In the genomic region with DNA sequence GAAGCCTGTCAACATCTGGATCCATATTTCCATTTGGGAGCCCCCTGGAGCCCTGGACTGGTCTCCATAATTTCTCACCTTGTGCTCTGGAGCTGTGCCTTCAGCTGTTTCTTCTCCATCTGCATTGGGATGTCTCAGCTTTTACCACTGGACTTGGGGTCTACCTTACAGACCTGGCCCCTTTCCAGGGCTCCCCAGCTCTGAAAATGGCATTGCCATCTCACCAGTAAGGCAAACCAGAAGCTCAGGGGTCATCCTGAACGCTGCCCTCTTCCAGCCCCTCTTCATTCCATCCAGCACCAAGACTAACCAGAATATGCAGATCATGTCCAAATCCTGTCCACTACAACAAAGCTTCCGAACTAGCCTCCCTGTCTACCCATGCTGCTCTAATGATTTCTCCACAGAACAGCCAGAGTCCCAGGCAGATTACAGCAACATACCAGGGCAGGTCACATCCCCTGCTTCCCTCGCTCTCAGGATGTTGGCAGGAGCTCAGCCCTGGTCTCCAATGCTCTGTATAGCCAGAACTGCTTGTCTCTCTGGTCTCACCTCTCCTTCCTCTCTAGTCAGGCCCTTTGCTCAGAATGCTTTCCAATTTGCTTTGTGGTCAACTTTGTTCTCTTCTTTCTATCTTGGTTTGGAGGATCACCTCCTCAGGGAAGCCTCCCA, we compare ENCODE assay signal across 23 cellular contexts.
"Had no signal": no experiment of that assay in that cellular context is flagged by ENCODE, and none has a peak within 500 bp of the region (broad histone marks: within the 10 kb centered on the region; RNA-seq: fewer than 3 reads in every experiment).

No MANE protein-coding gene starts in this region.

- H3K27ac Mint-ChIP-seq: activated CD4-positive, alpha-beta T cell treated with anti-CD3 and anti-CD28 coated beads, Interleukin-2, amount 10 ng/mL, durations not matched to agents 24 days and 14 days; activated CD8-positive, alpha-beta T cell treated with anti-CD3 and anti-CD28 coated beads, Interleukin-2, amount 10 ng/mL, durations not matched to agents 7 days and 5 days; activated naive CD4-positive, alpha-beta T cell treated with anti-CD3 and anti-CD28 coated beads, Interleukin-2, amount 10 ng/mL, durations not matched to agents 7 days and 5 days; mesothelial cell of epicardium; natural killer cell treated with Interleukin-12 subunit alpha and Interleukin-12 subunit beta and Interleukin-15 and Interleukin-18, amount 100 ng/mL, for 72 hours; stimulated activated naive CD8-positive, alpha-beta T cell treated with anti-CD3 and anti-CD28 coated beads, Interleukin-15, Interleukin-2, amounts not matched to agents 100 ng/mL and 50 ng/mL, for 24 hours had no signal

- H3K9me3 ChIP-seq: breast epithelium, neutrophil, transverse colon, uterus had no signal

- FAIRE-seq: astrocyte had no signal

- H3K36me3 Mint-ChIP-seq: activated naive CD4-positive, alpha-beta T cell treated with anti-CD3 and anti-CD28 coated beads, Interleukin-2, amount 10 ng/mL, durations not matched to agents 7 days and 5 days; mesothelial cell of epicardium; natural killer cell treated with Interleukin-12 subunit alpha and Interleukin-12 subunit beta and Interleukin-15 and Interleukin-18, amount 100 ng/mL, for 72 hours had no signal

- H3K4me1 Mint-ChIP-seq: activated CD4-positive, alpha-beta T cell treated with anti-CD3 and anti-CD28 coated beads, Interleukin-2, amount 10 ng/mL, durations not matched to agents 24 days and 14 days; activated naive CD4-positive, alpha-beta T cell treated with anti-CD3 and anti-CD28 coated beads, Interleukin-2, amount 10 ng/mL, durations not matched to agents 7 days and 5 days had no signal

- H3K9me3 Mint-ChIP-seq: activated CD4-positive, alpha-beta T cell treated with anti-CD3 and anti-CD28 coated beads, Interleukin-2, amount 10 ng/mL, durations not matched to agents 24 days and 14 days; activated naive CD4-positive, alpha-beta T cell treated with anti-CD3 and anti-CD28 coated beads, Interleukin-2, amount 10 ng/mL, durations not matched to agents 7 days and 5 days; mesothelial cell of epicardium; natural killer cell treated with Interleukin-12 subunit alpha and Interleukin-12 subunit beta and Interleukin-15 and Interleukin-18, amount 100 ng/mL, for 72 hours; stimulated activated naive CD8-positive, alpha-beta T cell treated with anti-CD3 and anti-CD28 coated beads, Interleukin-15, Interleukin-2, amounts not matched to agents 100 ng/mL and 50 ng/mL, for 24 hours had no signal

- H3K4me3 ChIP-seq: breast epithelium, dorsolateral prefrontal cortex, lung, skin epidermis, transverse colon, uterus had no signal

- DNase-seq: activated CD4-positive, alpha-beta T cell treated with anti-CD3 and anti-CD28 coated beads, Interleukin-2, amount 10 ng/mL, durations not matched to agents 24 days and 14 days; activated CD8-positive, alpha-beta memory T cell treated with anti-CD3 and anti-CD28 coated beads, Interleukin-2, amount 50 U/mL, for 4 hours; activated CD8-positive, alpha-beta T cell treated with anti-CD3 and anti-CD28 coated beads, Interleukin-2, amount 10 ng/mL, durations not matched to agents 7 days and 5 days; activated effector memory CD4-positive, alpha-beta T cell treated with Interleukin-2 at 50 U/mL for 16 hours; activated naive CD4-positive, alpha-beta T cell treated with anti-CD3 and anti-CD28 coated beads, Interleukin-2, amount 10 ng/mL, durations not matched to agents 7 days and 5 days; activated T-cell treated with anti-CD3 and anti-CD28 coated beads, Interleukin-2, amount 50 U/mL, for 48 hours; dorsolateral prefrontal cortex; foreskin melanocyte; retina; stimulated activated CD4-positive, alpha-beta T cell treated with anti-CD3 and anti-CD28 coated beads, Interleukin-15, amount 100 ng/mL, for 24 hours; stimulated activated CD4-positive, alpha-beta T cell treated with anti-CD3 and anti-CD28 coated beads, Interleukin-2, amount 100 ng/mL, for 48 hours; T-helper 1 cell; T-helper 9 cell; transverse colon; uterus had no signal

- H3K27me3 Mint-ChIP-seq: activated CD4-positive, alpha-beta T cell treated with anti-CD3 and anti-CD28 coated beads, Interleukin-2, amount 10 ng/mL, durations not matched to agents 24 days and 14 days; activated naive CD4-positive, alpha-beta T cell treated with anti-CD3 and anti-CD28 coated beads, Interleukin-2, amount 10 ng/mL, durations not matched to agents 7 days and 5 days; natural killer cell treated with Interleukin-12 subunit alpha and Interleukin-12 subunit beta and Interleukin-15 and Interleukin-18, amount 100 ng/mL, for 72 hours; stimulated activated naive CD8-positive, alpha-beta T cell treated with anti-CD3 and anti-CD28 coated beads, Interleukin-15, Interleukin-2, amounts not matched to agents 100 ng/mL and 50 ng/mL, for 24 hours had no signal

- ATAC-seq: activated CD8-positive, alpha-beta T cell treated with anti-CD3 and anti-CD28 coated beads, Interleukin-2, amount 10 ng/mL, durations not matched to agents 7 days and 5 days had no signal

- H3K4me3 Mint-ChIP-seq: activated CD4-positive, alpha-beta T cell treated with anti-CD3 and anti-CD28 coated beads, Interleukin-2, amount 10 ng/mL, durations not matched to agents 24 days and 14 days; activated CD8-positive, alpha-beta T cell treated with anti-CD3 and anti-CD28 coated beads, Interleukin-2, amount 10 ng/mL, durations not matched to agents 7 days and 5 days; activated naive CD4-positive, alpha-beta T cell treated with anti-CD3 and anti-CD28 coated beads, Interleukin-2, amount 10 ng/mL, durations not matched to agents 7 days and 5 days; mesothelial cell of epicardium; natural killer cell treated with Interleukin-12 subunit alpha and Interleukin-12 subunit beta and Interleukin-15 and Interleukin-18, amount 100 ng/mL, for 72 hours; stimulated activated naive CD8-positive, alpha-beta T cell treated with anti-CD3 and anti-CD28 coated beads, Interleukin-15, Interleukin-2, amounts not matched to agents 100 ng/mL and 50 ng/mL, for 24 hours had no signal

- H3K36me3 ChIP-seq: breast epithelium, neutrophil, transverse colon, uterus had no signal

- H3K27ac ChIP-seq: breast epithelium, neutrophil, skin epidermis, transverse colon, uterus had no signal

- H3K4me1 ChIP-seq: breast epithelium, transverse colon, uterus had no signal

- H3K27me3 ChIP-seq: breast epithelium, dorsolateral prefrontal cortex, neutrophil, transverse colon, uterus had no signal
